ENCODE assay signal across 23 cellular contexts in genomic region chr4:86060341-86060740, GRCh38.
"Had no signal": no experiment of that assay in that cellular context is flagged by ENCODE, and none has a peak within 500 bp of the region (broad histone marks: within the 10 kb centered on the region; RNA-seq: fewer than 3 reads in every experiment).

No MANE protein-coding gene starts in this region.

- H3K4me3 Mint-ChIP-seq: naive thymus-derived CD4-positive, alpha-beta T cell had no signal

- H3K36me3 ChIP-seq: esophagus squamous epithelium, gastrocnemius medialis, heart right ventricle, left lung, lower lobe of right lung had no signal

- H3K27me3 ChIP-seq: dorsolateral prefrontal cortex, esophagus squamous epithelium, gastrocnemius medialis, heart right ventricle, left lung had no signal

- H3K27ac ChIP-seq: coronary artery, dorsolateral prefrontal cortex, epithelial cell of prostate, esophagus squamous epithelium, gastrocnemius medialis, heart right ventricle, left lung, lower lobe of right lung had no signal

- DNase-seq: dermis blood vessel endothelial cell; dorsolateral prefrontal cortex; effector CD4-positive, alpha-beta T cell; effector memory CD4-positive, alpha-beta T cell; erythroblast; esophagus squamous epithelium; foreskin fibroblast; foreskin melanocyte; gastrocnemius medialis; glutamatergic neuron; head of caudate nucleus; heart right ventricle; hippocampal formation; left cardiac atrium; left lung; left ventricle myocardium superior; lower lobe of right lung; mesenchymal stem cell; midbrain; naive thymus-derived CD4-positive, alpha-beta T cell had no signal

- H3K4me1 Mint-ChIP-seq: naive thymus-derived CD4-positive, alpha-beta T cell had no signal

- H3K4me1 ChIP-seq: gastrocnemius medialis, heart right ventricle, left lung, lower lobe of right lung had no signal

- H3K27ac Mint-ChIP-seq: naive thymus-derived CD4-positive, alpha-beta T cell had no signal

- H3K9me3 ChIP-seq: esophagus squamous epithelium, gastrocnemius medialis, heart right ventricle, left lung, lower lobe of right lung had no signal

- H3K36me3 Mint-ChIP-seq: naive thymus-derived CD4-positive, alpha-beta T cell had no signal

- H3K4me3 ChIP-seq: coronary artery, dorsolateral prefrontal cortex, esophagus squamous epithelium, gastrocnemius medialis, heart right ventricle, left lung, lower lobe of right lung had no signal

- ATAC-seq: esophagus mucosa; gastrocnemius medialis; heart right ventricle; left cardiac atrium; left lung; left ventricle myocardium superior; lower lobe of right lung; naive thymus-derived CD4-positive, alpha-beta T cell had no signal
